In the genomic region with DNA sequence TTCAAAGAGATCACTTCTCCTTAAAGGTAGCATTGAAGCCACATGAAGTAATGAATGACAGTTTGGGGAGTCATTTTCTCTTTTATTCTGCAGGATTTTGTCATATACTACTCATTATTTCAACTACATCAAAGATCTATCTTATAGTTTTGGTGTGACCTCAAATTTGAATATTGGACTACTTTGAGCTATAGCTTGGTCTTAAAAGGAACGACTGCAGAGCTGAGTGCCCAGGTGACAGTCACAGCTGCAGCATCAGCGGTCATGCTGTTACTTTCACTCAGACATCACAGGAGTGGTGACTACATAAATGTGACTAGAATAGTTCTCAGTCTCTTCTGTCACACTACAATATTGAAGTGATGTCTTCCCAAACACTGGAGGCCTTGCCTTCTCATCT, we compare ENCODE assay signal across 12 cellular contexts. TPM values are rescaled to one million over a fixed set of nuclear protein-coding genes. Genes with fewer than 3 reads are reported as not detected.
DNase-seq lines count a peak whose midpoint lies in the region; ATAC-seq and TF ChIP-seq lines count a peak whose summit lies in the region.
"Had no signal": no experiment of that assay in that cellular context is flagged by ENCODE, and none has a peak within 500 bp of the region (broad histone marks: within the 10 kb centered on the region; RNA-seq: fewer than 3 reads in every experiment).

No MANE protein-coding gene starts in this region.

- no peak overlapping the region for H3K27ac ChIP-seq in PC-9
- H3K27ac ChIP-seq in CD8-positive, alpha-beta T cell (ENCODE audit: low read depth, low read length) = no peak overlapping the region
- H3K27ac ChIP-seq: left lung, parathyroid adenoma had no signal

- no peaks in the 10 kb centered on the region for H3K9me3 Mint-ChIP-seq in nephron progenitor cell
- no peaks in the 10 kb centered on the region for H3K9me3 Mint-ChIP-seq in CD8-positive, alpha-beta T cell

- H3K4me3 ChIP-seq in GM12864 (ENCODE audit: low read depth, low read length) = no peak overlapping the region
- H3K4me3 ChIP-seq in PC-9 = no peak overlapping the region
- H3K4me3 ChIP-seq in CD8-positive, alpha-beta T cell (ENCODE audit: low read depth, low read length) = no peak overlapping the region
- H3K4me3 ChIP-seq: left lung had no signal

- no peaks in the 10 kb centered on the region for H3F3A ChIP-seq in PC-9 (ENCODE audit: insufficient read depth, low read depth)

- ATAC-seq in HG02642 (IDR thresholded peaks at IDR 0.05; ENCODE audit: poor library complexity, unreplicated experiment) (peak; percentile 99), HG03457 (IDR thresholded peaks at IDR 0.05; ENCODE audit: unreplicated experiment) (peak; percentile 97)
- ATAC-seq in CD8-positive, alpha-beta T cell = no peak
- ATAC-seq: left lung, SK-N-SH treated with all-trans-retinoic acid at 6 μM for 48 hours had no signal

- no peaks in the 10 kb centered on the region for H3K9me2 ChIP-seq in PC-9 (ENCODE audit: insufficient read depth)

- DNase-seq in GM12864 (ENCODE audit: low read depth) (peak; percentile 76), GM19238 (ENCODE audit: insufficient read length, low spot score) (peak; percentile 9), PC-9 (no peak), mesenteric fat pad (ENCODE audit: low spot score) (no peak), nephron progenitor cell (no peak)
- DNase-seq in CD8-positive, alpha-beta T cell = no peak
- DNase-seq: left lung, NCI-H2227 treated with DMSO at 0.1 percent for 48 hours had no signal

- no peaks in the 10 kb centered on the region for H4K20me1 ChIP-seq in PC-9 (ENCODE audit: insufficient read depth)

- H3K4me2 ChIP-seq in PC-9 = no peak overlapping the region

- no peaks in the 10 kb centered on the region for H3K27me3 ChIP-seq in PC-9 (ENCODE audit: insufficient read depth, low read depth)
- peaks cover 5% of the 10 kb centered on the region for H3K27me3 ChIP-seq in CD8-positive, alpha-beta T cell (ENCODE audit: insufficient read depth, low read length)

- TF ChIP-seq CTCF in GM12864 (IDR thresholded peaks at IDR 0.05; ENCODE audit: low read depth, low read length, missing control alignments) = no peak
- TF ChIP-seq CTCF in PC-9 (conservative IDR thresholded peaks at IDR 0.05) = no peak
- no peak for TF ChIP-seq CTCF in nephron progenitor cell (IDR thresholded peaks at IDR 0.05)
- TF ChIP-seq CTCF in CD8-positive, alpha-beta T cell (IDR thresholded peaks at IDR 0.05) = no peak

- H3K4me1 Mint-ChIP-seq in nephron progenitor cell = peaks cover 12% of the 10 kb centered on the region
- no peaks in the 10 kb centered on the region for H3K4me1 Mint-ChIP-seq in CD8-positive, alpha-beta T cell (ENCODE audit: low read depth)

- H3K4me3 Mint-ChIP-seq in nephron progenitor cell = no peak overlapping the region
- no peak overlapping the region for H3K4me3 Mint-ChIP-seq in CD8-positive, alpha-beta T cell

- CTCF ChIA-PET in PC-9 (lab: Charles Lee) = interaction anchor here (0.6 kb wide), 1 partner anchor 20 kb away, joined by 3 read pairs; no protein-coding TSS in a partner anchor
- CTCF ChIA-PET in CD8-positive, alpha-beta T cell (lab: Charles Lee) = interaction anchor here (0.7 kb wide), 1 partner anchor 31 kb away, joined by 3 read pairs; no protein-coding TSS in a partner anchor

- no peaks in the 10 kb centered on the region for H3K27me3 Mint-ChIP-seq in nephron progenitor cell (ENCODE audit: low read depth, poor library complexity)
- H3K27me3 Mint-ChIP-seq in CD8-positive, alpha-beta T cell (ENCODE audit: low read depth) = peaks cover 22% of the 10 kb centered on the region

- H2AFZ ChIP-seq in PC-9 = no peak overlapping the region
- H2AFZ ChIP-seq: parathyroid adenoma had no signal

- no peak overlapping the region for H3K27ac Mint-ChIP-seq in nephron progenitor cell
- H3K27ac Mint-ChIP-seq in CD8-positive, alpha-beta T cell = no peak overlapping the region

- intact Hi-C loops in PC-9 (cut with micrococcal nuclease; ENCODE audit: unreplicated experiment) = no loop called here
- intact Hi-C loops in CD8-positive, alpha-beta T cell (cut with DNase I, micrococcal nuclease) = no loop called here

- no peaks in the 10 kb centered on the region for H3K4me1 ChIP-seq in PC-9 (replicated peaks; ENCODE audit: insufficient read depth)
- no peaks in the 10 kb centered on the region for H3K4me1 ChIP-seq in CD8-positive, alpha-beta T cell (ENCODE audit: insufficient read depth, low read length)
- H3K4me1 ChIP-seq: left lung, parathyroid adenoma had no signal

- no peaks in the 10 kb centered on the region for H3K36me3 Mint-ChIP-seq in nephron progenitor cell (ENCODE audit: low read depth)
- H3K36me3 Mint-ChIP-seq in CD8-positive, alpha-beta T cell = no peaks in the 10 kb centered on the region

- no TSS peak for BruUV-seq in PC-9 (replicated peaks; lab: Mats Ljungman, UMichigan)

- no peaks in the 10 kb centered on the region for H3K9me3 ChIP-seq in PC-9 (ENCODE audit: insufficient read depth, low read depth)
- H3K9me3 ChIP-seq in CD8-positive, alpha-beta T cell (ENCODE audit: low read length) = no peaks in the 10 kb centered on the region
- H3K9me3 ChIP-seq: left lung had no signal

- no peaks in the 10 kb centered on the region for H3K36me3 ChIP-seq in PC-9 (ENCODE audit: low read depth)
- H3K36me3 ChIP-seq in CD8-positive, alpha-beta T cell (ENCODE audit: insufficient read depth, low read length) = no peaks in the 10 kb centered on the region
- H3K36me3 ChIP-seq: left lung had no signal

- POLR2A ChIA-PET in PC-9 (lab: Charles Lee; ENCODE audit: unreplicated experiment) = no interaction called here
- POLR2A ChIA-PET in CD8-positive, alpha-beta T cell (lab: Charles Lee) = no interaction called here

- H3K79me2 ChIP-seq in PC-9 (ENCODE audit: low read depth) = no peaks in the 10 kb centered on the region
- H3K79me2 ChIP-seq: parathyroid adenoma had no signal

RNA-seq across cellular contexts. Expression of a gene that starts 10.7 kb away (rescaled TPM):
- total RNA-seq in PC-9 (2021) (107 TPM in 2 replicates), mesenteric fat pad (134 TPM)
- total RNA-seq in CD8-positive, alpha-beta T cell = 100 to 1,000 TPM; 162 to 170 TPM

RNA-seq across cellular contexts. Expression of a gene that starts 40.0 kb away (rescaled TPM):
- total RNA-seq in PC-9 (2021) (not detected in 2 replicates), mesenteric fat pad (not detected)
- not detected for total RNA-seq in CD8-positive, alpha-beta T cell
- total RNA-seq: left lung had no signal

Comparison
In these comparisons a context has a peak if more than half of its experiments do, and no peak if none do; other contexts are left out.
1. DNase-seq: peak in GM12864 (single experiment) and GM19238 (single experiment); none in PC-9 (0 of 2), mesenteric fat pad (single experiment), nephron progenitor cell (single experiment) and CD8-positive, alpha-beta T cell (0 of 7).